ENCODE assay signal across 15 cellular contexts in the genomic region with DNA sequence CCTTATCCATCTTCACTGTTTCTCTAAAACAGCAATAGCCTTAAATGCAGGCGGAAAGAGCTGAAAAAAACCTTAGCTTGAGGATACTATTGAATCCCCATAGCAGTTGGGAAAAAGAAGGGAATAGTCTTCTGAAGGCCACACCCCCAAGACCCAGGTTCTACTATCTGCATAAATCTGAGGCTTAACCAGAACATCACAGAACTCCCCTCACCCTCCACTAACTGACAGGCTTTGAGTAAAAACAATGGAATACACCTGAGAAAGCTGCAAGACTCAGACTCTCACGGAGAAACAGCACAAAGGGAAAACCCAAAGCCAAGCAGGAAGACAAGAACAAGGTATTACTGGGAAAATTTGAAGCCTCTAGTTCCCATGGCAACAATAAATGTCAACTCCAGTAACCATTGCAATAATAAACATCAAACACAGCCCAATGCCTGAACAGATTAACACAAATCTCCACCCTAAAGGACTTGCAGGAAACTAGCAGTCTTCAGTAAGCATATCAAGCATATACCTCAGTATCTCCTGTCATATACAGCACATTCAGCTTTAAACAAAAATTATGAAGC. TPM values are rescaled to one million over a fixed set of nuclear protein-coding genes. Genes with fewer than 3 reads are reported as not detected.
DNase-seq lines count a peak whose midpoint lies in the region; ATAC-seq, FAIRE-seq and TF ChIP-seq lines count a peak whose summit lies in the region.
"Had no signal": no experiment of that assay in that cellular context is flagged by ENCODE, and none has a peak within 500 bp of the region (broad histone marks: within the 10 kb centered on the region; RNA-seq: fewer than 3 reads in every experiment).

No MANE protein-coding gene starts in this region.

- DNase-seq in H9, result no peak
- no peak for DNase-seq in SK-N-MC (ENCODE audit: low read depth, low spot score)
- DNase-seq in fibroblast of pulmonary artery (ENCODE audit: low read depth), result peak; percentile 43
- DNase-seq in neural progenitor cell (ENCODE audit: low spot score), result no peak
- no peak for DNase-seq in NCI-H345 (lab: John Stamatoyannopoulos, UW)
- DNase-seq in GM12891 (ENCODE audit: insufficient read length, low spot score), result no peak
- DNase-seq: activated CD4-positive, CD25-positive, alpha-beta regulatory T cell; activated CD8-positive, alpha-beta memory T cell treated with anti-CD3 and anti-CD28 coated beads, Interleukin-2, amount 50 U/mL, for 48 hours; small intestine had no signal

- peaks cover 3% of the 10 kb centered on the region; the same call in 1 of the 2 replicates for H3K36me3 ChIP-seq in SK-N-MC (ENCODE audit: insufficient read depth, low read length)
- H3K36me3 ChIP-seq in neural progenitor cell, result no peaks in the 10 kb centered on the region

- H2AFZ ChIP-seq in H9 (ENCODE audit: low read length), result no peak overlapping the region
- H2AFZ ChIP-seq in neural progenitor cell (replicated peaks), result no peak overlapping the region

- H3K27me3 Mint-ChIP-seq in H9 (ENCODE audit: low read depth) (no peaks in the 10 kb centered on the region), neural progenitor cell (ENCODE audit: insufficient read depth, low read depth) (no peaks in the 10 kb centered on the region)

- H3K4ac ChIP-seq in H9 (ENCODE audit: low read depth, low read length), result no peak overlapping the region

- peaks cover 29% of the 10 kb centered on the region for H3F3A ChIP-seq in neural progenitor cell (ENCODE audit: low read depth)

- peaks cover 4% of the 10 kb centered on the region; the same call in 1 of the 2 replicates for H3K4me1 ChIP-seq in H9 (ENCODE audit: insufficient read depth, low read length)
- peaks cover 43% of the 10 kb centered on the region for H3K4me1 ChIP-seq in neural progenitor cell

- H3K27ac ChIP-seq in H9 (ENCODE audit: insufficient read length, low read depth, low read length) (no peak overlapping the region), SK-N-MC (no peak overlapping the region), neural progenitor cell (peak overlapping the region; percentile 59)

- H3K18ac ChIP-seq in H9 (ENCODE audit: insufficient read length, low read depth, low read length), result no peak overlapping the region

- H3K4me3 ChIP-seq in SK-N-MC (peak overlapping the region; percentile 23; the same call in 1 of the 2 replicates), fibroblast of pulmonary artery (replicated peaks; ENCODE audit: low read depth, low read length) (no peak overlapping the region), neural progenitor cell (peak overlapping the region; percentile 11)
- H3K4me3 ChIP-seq: GM12878 had no signal

- H3K36me3 Mint-ChIP-seq in H9 (ENCODE audit: insufficient read depth in 1 of 3, low read depth in 3 of 3) (peaks cover 5 to 6% (median 5%) of the 10 kb centered on the region in 3 experiments; a peak in 5 of 7 replicates), neural progenitor cell (peaks cover 14% of the 10 kb centered on the region)

- WGBS in H9 (ENCODE audit: extremely low coverage, insufficient read length, low lambda C conversion rate), result no CpG with 5 or more reads among the region's 2 CpGs

- H3K4me1 Mint-ChIP-seq in H9 (peaks cover 25 to 35% of the 10 kb centered on the region in 2 experiments), neural progenitor cell (peaks cover 21% of the 10 kb centered on the region)

- no peak overlapping the region for H2BK120ac ChIP-seq in H9 (ENCODE audit: low read depth, low read length, poor library complexity, severe bottlenecking)

- H3K79me2 ChIP-seq in H9 (ENCODE audit: insufficient read depth, low read length) (no peaks in the 10 kb centered on the region), neural progenitor cell (ENCODE audit: low read depth) (peaks cover 83% of the 10 kb centered on the region)

- H3K14ac ChIP-seq in H9 (ENCODE audit: insufficient read depth, low read length), result no peak overlapping the region

- ATAC-seq in GM18867 (IDR thresholded peaks at IDR 0.05; ENCODE audit: unreplicated experiment) (no peak), GM21529 (IDR thresholded peaks at IDR 0.05; ENCODE audit: unreplicated experiment) (no peak)
- ATAC-seq: GM12878 had no signal

- no peak overlapping the region for H4K91ac ChIP-seq in H9 (ENCODE audit: insufficient read length, low read depth, low read length)

- no peak for TF ChIP-seq CTCF in H9 (conservative IDR thresholded peaks at IDR 0.05)
- TF ChIP-seq CTCF in fibroblast of pulmonary artery (IDR thresholded peaks at IDR 0.05; ENCODE audit: low read length, missing control alignments), result no peak
- no peak for TF ChIP-seq CTCF in neural progenitor cell (IDR thresholded peaks at IDR 0.05)

- no peaks in the 10 kb centered on the region for H3K27me3 ChIP-seq in H9 (ENCODE audit: insufficient read depth, low read length)
- H3K27me3 ChIP-seq in neural progenitor cell, result no peaks in the 10 kb centered on the region

- no peaks in the 10 kb centered on the region for H3K9me3 ChIP-seq in H9 (ENCODE audit: control insufficient read depth, low read depth, low read length)
- H3K9me3 ChIP-seq in SK-N-MC (ENCODE audit: low read depth, low read length), result no peaks in the 10 kb centered on the region
- no peaks in the 10 kb centered on the region for H3K9me3 ChIP-seq in neural progenitor cell (ENCODE audit: low read depth)

- no peak overlapping the region for H2BK12ac ChIP-seq in H9 (ENCODE audit: insufficient read length, low read depth, low read length)

- no peak overlapping the region for H4K8ac ChIP-seq in H9 (replicated peaks; ENCODE audit: insufficient read length, low read depth, low read length)

- H3K79me1 ChIP-seq in H9 (ENCODE audit: insufficient read depth, low read depth, low read length, poor library complexity, severe bottlenecking), result peaks cover 3% of the 10 kb centered on the region

- no peak overlapping the region for H2BK20ac ChIP-seq in H9 (ENCODE audit: low read depth, low read length, poor library complexity, severe bottlenecking)

- no peak overlapping the region for H2BK15ac ChIP-seq in H9 (ENCODE audit: low read depth, low read length)

- H3K23ac ChIP-seq in H9 (ENCODE audit: insufficient read length, low read depth, low read length), result no peak overlapping the region

- H4K5ac ChIP-seq in H9 (ENCODE audit: insufficient read length, low read depth, low read length), result no peak overlapping the region

- H3K56ac ChIP-seq in H9 (ENCODE audit: insufficient read length, low read depth, low read length), result no peak overlapping the region

- H3K9me3 Mint-ChIP-seq in H9, result no peaks in the 10 kb centered on the region; a peak in 1 of 5 replicates
- peaks cover 4% of the 10 kb centered on the region for H3K9me3 Mint-ChIP-seq in neural progenitor cell

- TF ChIP-seq POLR2A in GM12891 (IDR thresholded peaks at IDR 0.05; ENCODE audit: low read depth, low read length), result no peak

- no peak overlapping the region for H2AK5ac ChIP-seq in H9 (ENCODE audit: insufficient read length, low read length)

- no peak for FAIRE-seq in GM12891 (lab: Jason Lieb, UNC)
- FAIRE-seq: colon, frontal cortex, GM12878 had no signal

- no peak overlapping the region for H2BK5ac ChIP-seq in H9 (ENCODE audit: insufficient read length, low read length)

- no peak overlapping the region for H3T11ph ChIP-seq in H9 (ENCODE audit: low read length)

- H3K23me2 ChIP-seq in H9 (ENCODE audit: insufficient read length, low read depth, low read length, poor library complexity, severe bottlenecking), result no peaks in the 10 kb centered on the region

- peak overlapping the region; percentile 32 to 59 (median 33); a peak in 5 of 7 replicates for H3K27ac Mint-ChIP-seq in H9
- H3K27ac Mint-ChIP-seq in neural progenitor cell, result no peak overlapping the region

- H3K9ac ChIP-seq in H9 (ENCODE audit: extremely low read depth, insufficient read length, low read length) (no peak overlapping the region), SK-N-MC (ENCODE audit: insufficient read length) (no peak overlapping the region), neural progenitor cell (no peak overlapping the region)

- H3K4me3 Mint-ChIP-seq in H9 (no peak overlapping the region), neural progenitor cell (no peak overlapping the region)
- H3K4me3 Mint-ChIP-seq: neural crest cell had no signal

- no peak overlapping the region for H3K4me2 ChIP-seq in H9 (ENCODE audit: insufficient read depth, insufficient read length, low read length)
- H3K4me2 ChIP-seq in neural progenitor cell, result peak overlapping the region; percentile 60

- H4K20me1 ChIP-seq in H9 (ENCODE audit: control insufficient read depth, insufficient read depth, insufficient read length) (no peaks in the 10 kb centered on the region), neural progenitor cell (ENCODE audit: low read depth) (peaks cover 35% of the 10 kb centered on the region)

TF ChIP-seq in GM12891, 5 proteins besides CTCF, POLR2A, EP300 and RAD21:
- TF ChIP-seq PAX5 (IDR thresholded peaks at IDR 0.05; ENCODE audit: insufficient read depth, low read length, severe bottlenecking), result no peak
- no peak for TF ChIP-seq POLR2AphosphoS5 (IDR thresholded peaks at IDR 0.05; ENCODE audit: low read depth, low read length)
- TF ChIP-seq SPI1 (IDR thresholded peaks at IDR 0.05; ENCODE audit: low read depth, low read length), result no peak
- no peak for TF ChIP-seq POU2F2 (IDR thresholded peaks at IDR 0.05; ENCODE audit: low read depth, low read length)
- no peak for TF ChIP-seq TAF1 (IDR thresholded peaks at IDR 0.05; ENCODE audit: low read depth, low read length)

RNA-seq across cellular contexts. Expression of gene TMCC1, which starts 56.4 kb away (rescaled TPM):
- total RNA-seq in H9 (2021) (22.9 and 24.4 TPM in 2 replicates), neural progenitor cell (ENCODE audit: low replicate concordance) (26.2 and 29.8 TPM in 2 replicates)
- 7.7 TPM for polyA plus RNA-seq in GM12891 (2012; ENCODE audit: low read depth, missing spikeins)
